8 cellular contexts compared by ENCODE assay signal in genomic region chr17:44556114-44556853, GRCh38. TPM values are rescaled to one million over a fixed set of nuclear protein-coding genes. Genes with fewer than 3 reads are reported as not detected.
DNase-seq lines count a peak whose midpoint lies in the region; ATAC-seq, FAIRE-seq and TF ChIP-seq lines count a peak whose summit lies in the region.

No MANE protein-coding gene starts in this region.

- FAIRE-seq in H54 (lab: Jason Lieb, UNC): no peak

- peaks cover 0 to 11% (median 4%) of the 10 kb centered on the region in 7 donors for H3K9me3 Mint-ChIP-seq in CD14-positive monocyte
- H3K9me3 Mint-ChIP-seq in brain: peaks cover 0 to 14% (median 3%) of the 10 kb centered on the region in 5 experiments

- H3K27me3 Mint-ChIP-seq in CD14-positive monocyte (ENCODE audit: low read depth in 3 of 3) (peaks cover 14 to 28% (median 24%) of the 10 kb centered on the region in 3 donors), brain (peaks cover 41% of the 10 kb centered on the region)

- no peak for TF ChIP-seq POLR2A in H54 (IDR thresholded peaks at IDR 0.05; ENCODE audit: low read depth, low read length)

- H3K27ac Mint-ChIP-seq in CD14-positive monocyte (peak overlapping the region; percentile 86 to 97 (median 94)), brain (peak overlapping the region; percentile 98 to 100 (median 99))

- peaks cover 26% of the 10 kb centered on the region for H3K4me1 ChIP-seq in iPS-18a (ENCODE audit: control insufficient read depth, low read depth, low read length)

- H3K4me3 Mint-ChIP-seq in CD14-positive monocyte (peak overlapping the region; percentile 95 to 96), brain (peak overlapping the region; percentile 89 to 97 (median 93))

- intact Hi-C loops in CD14-positive monocyte (cut with micrococcal nuclease): no loop called here
- intact Hi-C loops in sciatic nerve (cut with DNase I): no loop called here

- ATAC-seq in sciatic nerve: peak; percentile 77
- no peak for ATAC-seq in HG03342 (IDR thresholded peaks at IDR 0.05; ENCODE audit: unreplicated experiment)
- no peak for ATAC-seq in HG02970 (IDR thresholded peaks at IDR 0.05; ENCODE audit: low FRiP score, unreplicated experiment)

- no peaks in the 10 kb centered on the region for H3K36me3 ChIP-seq in iPS-18a (ENCODE audit: control insufficient read depth, low read depth, low read length)

- peak overlapping the region; percentile 92 for H3K27ac ChIP-seq in iPS-18a (ENCODE audit: low read length)

- H3K36me3 Mint-ChIP-seq in CD14-positive monocyte: peaks cover 16 to 18% of the 10 kb centered on the region in 2 donors
- H3K36me3 Mint-ChIP-seq in brain: peaks cover 13% of the 10 kb centered on the region

- peaks cover 50% of the 10 kb centered on the region for H3K4me1 Mint-ChIP-seq in CD14-positive monocyte
- peaks cover 50% of the 10 kb centered on the region for H3K4me1 Mint-ChIP-seq in brain

- peak overlapping the region; percentile 83 for H3K4me3 ChIP-seq in iPS-18a (ENCODE audit: low read length)

- no peak for TF ChIP-seq CTCF in CD14-positive monocyte (IDR thresholded peaks at IDR 0.05)
- no peak for TF ChIP-seq CTCF in brain (conservative IDR thresholded peaks at IDR 0.05)

- no peak for DNase-seq in CD14-positive monocyte (ENCODE audit: low spot score)
- DNase-seq in H54 (ENCODE audit: insufficient read length, low spot score): peak; percentile 49
- DNase-seq in NOMO-1 treated with dmso at 0.1 percent for 144 hours (lab: John Stamatoyannopoulos, UW; ENCODE audit: unreplicated experiment): peak; percentile 69
- peak; percentile 66 for DNase-seq in sciatic nerve (ENCODE audit: low spot score)

- peaks cover 33% of the 10 kb centered on the region for H3K27me3 ChIP-seq in iPS-18a (ENCODE audit: control insufficient read depth, insufficient read depth, low read length)

- H3K9ac ChIP-seq in iPS-18a (ENCODE audit: low read length): peak overlapping the region; percentile 89

- H3K9me3 ChIP-seq in iPS-18a (ENCODE audit: control insufficient read depth, low read depth, low read length): no peaks in the 10 kb centered on the region

RNA-seq across cellular contexts. Expression of gene FZD2, which starts 1.0 kb away (rescaled TPM):
- polyA plus RNA-seq in CD14-positive monocyte: 1 to 10 TPM; 6.2 to 7.2 TPM
- 6.1 TPM for polyA plus RNA-seq in brain (ENCODE audit: insufficient read depth, low read depth, low replicate concordance)
- 22.9 TPM for total RNA-seq in sciatic nerve

RNA-seq across cellular contexts. Expression of gene GPATCH8, which starts 53.1 kb away (rescaled TPM):
- polyA plus RNA-seq in CD14-positive monocyte (10 to 100 TPM in 1 of 2 donors, 1 to 10 TPM in 1; 8.8 to 15.9 TPM), brain (ENCODE audit: insufficient read depth, low read depth, low replicate concordance) (21.4 TPM)
- total RNA-seq in sciatic nerve: 66.9 TPM
